In the genomic region with DNA sequence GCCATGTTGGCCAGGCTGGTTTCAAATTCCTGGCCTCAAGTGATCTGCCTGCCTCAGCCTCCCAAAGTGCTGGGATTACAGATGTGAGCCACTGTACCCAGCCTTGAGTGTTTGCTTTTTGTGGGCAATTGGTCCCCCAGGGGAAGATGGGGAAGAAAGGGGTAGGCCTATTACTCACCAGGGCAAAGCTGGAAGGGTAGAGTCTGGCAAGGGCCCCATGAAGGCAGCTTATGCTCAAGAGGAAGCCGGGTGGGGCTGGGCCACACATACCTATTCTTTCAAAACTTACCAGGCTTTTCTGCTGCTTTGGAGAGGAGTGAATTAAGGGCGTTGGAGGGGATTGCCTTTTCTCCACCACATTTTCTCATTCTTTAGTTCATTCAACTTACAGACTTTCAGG, we compare ENCODE assay signal across 14 cellular contexts. TPM values are rescaled to one million over a fixed set of nuclear protein-coding genes. Genes with fewer than 3 reads are reported as not detected.
DNase-seq lines count a peak whose midpoint lies in the region; ATAC-seq and TF ChIP-seq lines count a peak whose summit lies in the region.
"Had no signal": no experiment of that assay in that cellular context is flagged by ENCODE, and none has a peak within 500 bp of the region (broad histone marks: within the 10 kb centered on the region; RNA-seq: fewer than 3 reads in every experiment).

No MANE protein-coding gene starts in this region.

- H3K36me3 ChIP-seq in GM23248 (ENCODE audit: low read depth): no peaks in the 10 kb centered on the region
- no peaks in the 10 kb centered on the region for H3K36me3 ChIP-seq in PC-3 (ENCODE audit: low read depth, low read length)
- no peaks in the 10 kb centered on the region for H3K36me3 ChIP-seq in gastrocnemius medialis

- TF ChIP-seq POLR2A in gastrocnemius medialis (IDR thresholded peaks at IDR 0.05): no peak
- TF ChIP-seq POLR2A in erythroblast (IDR thresholded peaks at IDR 0.05; ENCODE audit: low read length): no peak

- H3K4me1 ChIP-seq in GM23248 (ENCODE audit: insufficient read depth) (peaks cover 62% of the 10 kb centered on the region), PC-3 (ENCODE audit: insufficient read depth, low read length) (peaks cover 37% of the 10 kb centered on the region), gastrocnemius medialis (peaks cover 51 to 59% of the 10 kb centered on the region in 2 donors)

- TF ChIP-seq CTCF in PC-3 (conservative IDR thresholded peaks at IDR 0.05; ENCODE audit: low read depth, low read length) (no peak), fibroblast of mammary gland (conservative IDR thresholded peaks at IDR 0.05; ENCODE audit: control insufficient read depth, insufficient read depth, low read depth, low read length) (no peak), gastrocnemius medialis (IDR thresholded peaks at IDR 0.05 in 4 of 5, conservative IDR thresholded peaks at IDR 0.05 in 1 of 5) (no peak)

- H3K79me2 ChIP-seq in GM23248 (ENCODE audit: insufficient read depth) (no peaks in the 10 kb centered on the region), PC-3 (ENCODE audit: low read length) (no peaks in the 10 kb centered on the region)

- CTCF ChIA-PET in PC-3 (lab: Charles Lee): no interaction called here

- H3K4me3 ChIP-seq in GM23248: peak overlapping the region; percentile 14
- H3K4me3 ChIP-seq in PC-3 (ENCODE audit: low read length): no peak overlapping the region
- H3K4me3 ChIP-seq in fibroblast of mammary gland (ENCODE audit: control insufficient read depth, low read depth, low read length): no peak overlapping the region
- peak overlapping the region in 1 of 4 donors; percentile 4 for H3K4me3 ChIP-seq in gastrocnemius medialis

- H3K9me2 ChIP-seq in GM23248 (ENCODE audit: insufficient read depth): no peaks in the 10 kb centered on the region
- H3K9me2 ChIP-seq in PC-3 (replicated peaks; ENCODE audit: low read length): no peaks in the 10 kb centered on the region

- H3K27ac ChIP-seq in GM23248 (peak overlapping the region; percentile 100), PC-3 (ENCODE audit: low read length) (no peak overlapping the region), gastrocnemius medialis (peak overlapping the region; percentile 71 to 79 (median 76))

- in situ Hi-C loops in GM23248 (cut with MboI) (loop anchor here (10.0 kb wide), 1 partner anchor 123 kb away; no protein-coding TSS in a partner anchor), gastrocnemius medialis (cut with MboI; ENCODE audit: low sequenced_read_pairs in 4 of 4) (no loop called here)

- H3K4me2 ChIP-seq in GM23248 (ENCODE audit: unreplicated experiment) (peak overlapping the region; percentile 74), PC-3 (ENCODE audit: low read length) (no peak overlapping the region)

- peak; percentile 17; the same call in 1 of the 2 replicates for ATAC-seq in PC-3
- peak in 1 of 2 donors; percentile 28 for ATAC-seq in gastrocnemius medialis
- no peak for ATAC-seq in HG02973 (IDR thresholded peaks at IDR 0.05; ENCODE audit: unreplicated experiment)
- ATAC-seq: Panc1 had no signal

- H3K9me3 ChIP-seq in GM23248 (ENCODE audit: low read depth) (no peaks in the 10 kb centered on the region), PC-3 (ENCODE audit: low read length) (no peaks in the 10 kb centered on the region), gastrocnemius medialis (no peaks in the 10 kb centered on the region)

- BruUV-seq in PC-3 (replicated peaks; lab: Mats Ljungman, UMichigan): no TSS peak

- H3F3A ChIP-seq in GM23248 (ENCODE audit: insufficient read depth): peaks cover 48% of the 10 kb centered on the region
- H3F3A ChIP-seq in PC-3 (ENCODE audit: low read length, unreplicated experiment): no peaks in the 10 kb centered on the region

- intact Hi-C loops in PC-3 (cut with micrococcal nuclease): no loop called here
- intact Hi-C loops in gastrocnemius medialis (cut with DNase I; ENCODE audit: low total_unique reads): loop anchor here (5.0 kb wide), 2 partner anchors 45 to 60 kb away; no protein-coding TSS in a partner anchor

- no peak overlapping the region for H2AFZ ChIP-seq in GM23248
- H2AFZ ChIP-seq in PC-3 (ENCODE audit: low read length): no peak overlapping the region

- H3K27me3 ChIP-seq in GM23248 (replicated peaks; ENCODE audit: insufficient read depth) (no peaks in the 10 kb centered on the region), PC-3 (ENCODE audit: low read length) (no peaks in the 10 kb centered on the region), gastrocnemius medialis (no peaks in the 10 kb centered on the region)

- WGBS in GM23248 (ENCODE audit: low coverage in 1 of 2, low lambda C conversion rate in 2 of 2, missing lambda C conversion rate in 2 of 2), 2 experiments: 23 to 27% methylated on average over 2 of the region's 2 CpGs

- POLR2A ChIA-PET in PC-3 (lab: Charles Lee; ENCODE audit: unreplicated experiment): no interaction called here

- peak overlapping the region; percentile 90 for H3K9ac ChIP-seq in GM23248
- H3K9ac ChIP-seq in PC-3 (ENCODE audit: low read length): no peak overlapping the region

- no peaks in the 10 kb centered on the region for H4K20me1 ChIP-seq in GM23248 (ENCODE audit: insufficient read depth)
- no peaks in the 10 kb centered on the region for H4K20me1 ChIP-seq in PC-3 (ENCODE audit: low read length)

- DNase-seq in GM23248 (peak; percentile 73), PC-3 (peak; percentile 19), fibroblast of mammary gland (ENCODE audit: low read depth) (peak; percentile 42), gastrocnemius medialis (peak in 1 of 2 donors; percentile 49), erythroblast (lab: John Stamatoyannopoulos, UW) (no peak), GM03348 (ENCODE audit: low spot score) (no peak), NCI-H526 (lab: John Stamatoyannopoulos, UW) (no peak)
- DNase-seq: activated B cell treated with CpG ODN at 0.5 μM for 24 hours; DMS79 treated with DMSO at 0.1 percent for 48 hours; NCI-H1436; stimulated activated naive CD4-positive, alpha-beta T cell treated with Interleukin-2 at 50 U/mL for 16 hours had no signal

RNA-seq across cellular contexts. Expression of a gene that starts 24.5 kb away (rescaled TPM):
- total RNA-seq in GM23248 (2014; rRNA removed; shearing (Covaris generic)): 0.11 TPM in 1 of 2 replicates, not detected in the other
- polyA plus RNA-seq in GM23248 (2016; fragmentation: Nextera tagmentation; extraction: Ambion mirVana): 0.10 and 0.11 TPM in 2 replicates
- total RNA-seq in PC-3 (2014; rRNA removed): not detected in 2 replicates
- under 1 TPM in 3 of 4 donors, not detected in 1; 0.07 to 0.31 (median 0.09) TPM for total RNA-seq in gastrocnemius medialis
- total RNA-seq: activated B cell treated with CpG ODN at 0.5 μM for 24 hours, H4 had no signal

Comparison
In these comparisons a context has a peak if more than half of its experiments do, and no peak if none do; other contexts are left out.
1. DNase-seq: peak in GM23248 (single experiment), PC-3 (single experiment) and fibroblast of mammary gland (single experiment); none in erythroblast (0 of 2), GM03348 (single experiment) and NCI-H526 (0 of 2).